In the genomic region with DNA sequence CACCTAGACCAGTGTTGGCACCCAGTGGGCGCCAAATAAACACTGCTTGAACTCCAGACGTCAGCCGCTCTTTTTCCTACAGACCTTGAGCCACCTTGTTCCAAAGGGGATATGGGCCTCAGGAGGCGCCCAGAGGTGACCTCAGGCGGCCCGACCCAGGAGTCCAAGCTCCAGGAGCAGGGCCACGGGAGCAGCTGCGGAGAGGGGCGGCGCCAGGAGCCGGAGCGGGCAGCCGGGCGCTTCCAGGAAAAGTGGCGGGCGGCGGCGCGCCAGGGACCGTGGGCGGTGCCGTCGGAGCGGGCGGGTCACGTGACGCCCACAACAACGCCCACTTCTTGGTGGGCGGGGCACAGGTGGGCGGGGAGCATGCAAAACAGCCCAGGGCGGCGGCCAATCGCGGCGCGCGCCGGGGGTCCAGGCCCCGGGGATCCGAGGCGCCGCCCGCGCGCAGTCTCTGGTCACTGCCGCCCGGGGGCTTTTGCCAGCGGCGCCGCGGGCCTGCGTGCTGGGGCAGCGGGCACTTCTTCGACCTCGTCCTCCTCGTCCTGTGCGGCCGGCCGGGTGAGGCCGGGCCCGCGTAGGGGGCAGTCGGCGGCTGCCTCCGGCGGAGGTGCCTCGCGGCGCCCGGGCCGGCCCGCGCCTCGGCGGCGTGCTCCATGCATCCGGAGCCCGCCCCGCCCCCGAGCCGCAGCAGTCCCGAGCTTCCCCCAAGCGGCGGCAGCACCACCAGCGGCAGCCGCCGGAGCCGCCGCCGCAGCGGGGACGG, we compare ENCODE assay signal across 1 cellular context.
TF ChIP-seq lines count a peak whose summit lies in the region.

A gene (plus strand): TSS at position 444 of the 766 bp plus-strand sequence.

TF ChIP-seq in HEK293, 187 proteins besides CTCF, POLR2A, EP300 and RAD21 (continued from another document and continues in another):
- TF ChIP-seq, protein P1, sequence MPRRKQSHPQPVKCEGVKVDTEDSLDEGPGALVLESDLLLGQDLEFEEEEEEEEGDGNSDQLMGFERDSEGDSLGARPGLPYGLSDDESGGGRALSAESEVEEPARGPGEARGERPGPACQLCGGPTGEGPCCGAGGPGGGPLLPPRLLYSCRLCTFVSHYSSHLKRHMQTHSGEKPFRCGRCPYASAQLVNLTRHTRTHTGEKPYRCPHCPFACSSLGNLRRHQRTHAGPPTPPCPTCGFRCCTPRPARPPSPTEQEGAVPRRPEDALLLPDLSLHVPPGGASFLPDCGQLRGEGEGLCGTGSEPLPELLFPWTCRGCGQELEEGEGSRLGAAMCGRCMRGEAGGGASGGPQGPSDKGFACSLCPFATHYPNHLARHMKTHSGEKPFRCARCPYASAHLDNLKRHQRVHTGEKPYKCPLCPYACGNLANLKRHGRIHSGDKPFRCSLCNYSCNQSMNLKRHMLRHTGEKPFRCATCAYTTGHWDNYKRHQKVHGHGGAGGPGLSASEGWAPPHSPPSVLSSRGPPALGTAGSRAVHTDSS (tag by site-specific recombination; IDR thresholded peaks at IDR 0.05) = no peak
- TF ChIP-seq ZNF214 (tag by site-specific recombination; IDR thresholded peaks at IDR 0.05; ENCODE audit: borderline replicate concordance) = no peak
- peak; percentile 52; the same call in 1 of the 2 replicates for TF ChIP-seq ZNF777 (tag by site-specific recombination; IDR thresholded peaks at IDR 0.05; ENCODE audit: borderline replicate concordance)
- TF ChIP-seq ZNF311 (tag by site-specific recombination; IDR thresholded peaks at IDR 0.05; ENCODE audit: borderline replicate concordance) = no peak
- TF ChIP-seq, protein P2, sequence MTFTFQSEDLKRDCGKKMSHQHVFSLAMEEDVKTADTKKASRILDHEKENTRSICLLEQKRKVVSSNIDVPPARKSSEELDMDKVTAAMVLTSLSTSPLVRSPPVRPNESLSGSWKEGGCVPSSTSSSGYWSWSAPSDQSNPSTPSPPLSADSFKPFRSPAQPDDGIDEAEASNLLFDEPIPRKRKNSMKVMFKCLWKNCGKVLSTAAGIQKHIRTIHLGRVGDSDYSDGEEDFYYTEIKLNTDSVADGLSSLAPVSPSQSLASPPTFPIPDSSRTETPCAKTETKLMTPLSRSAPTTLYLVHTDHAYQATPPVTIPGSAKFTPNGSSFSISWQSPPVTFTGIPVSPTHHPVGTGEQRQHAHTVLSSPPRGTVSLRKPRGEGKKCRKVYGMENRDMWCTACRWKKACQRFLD (tag by site-specific recombination; IDR thresholded peaks at IDR 0.05) = no peak
- TF ChIP-seq, protein P3, sequence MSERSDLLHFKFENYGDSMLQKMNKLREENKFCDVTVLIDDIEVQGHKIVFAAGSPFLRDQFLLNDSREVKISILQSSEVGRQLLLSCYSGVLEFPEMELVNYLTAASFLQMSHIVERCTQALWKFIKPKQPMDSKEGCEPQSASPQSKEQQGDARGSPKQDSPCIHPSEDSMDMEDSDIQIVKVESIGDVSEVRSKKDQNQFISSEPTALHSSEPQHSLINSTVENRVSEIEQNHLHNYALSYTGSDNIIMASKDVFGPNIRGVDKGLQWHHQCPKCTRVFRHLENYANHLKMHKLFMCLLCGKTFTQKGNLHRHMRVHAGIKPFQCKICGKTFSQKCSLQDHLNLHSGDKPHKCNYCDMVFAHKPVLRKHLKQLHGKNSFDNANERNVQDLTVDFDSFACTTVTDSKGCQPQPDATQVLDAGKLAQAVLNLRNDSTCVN (tag by site-specific recombination; optimal IDR thresholded peaks at IDR 0.05) = peak; percentile 64
- TF ChIP-seq SETDB1 (IDR thresholded peaks at IDR 0.05; ENCODE audit: insufficient read length, low read length) = no peak
- TF ChIP-seq, protein P4, sequence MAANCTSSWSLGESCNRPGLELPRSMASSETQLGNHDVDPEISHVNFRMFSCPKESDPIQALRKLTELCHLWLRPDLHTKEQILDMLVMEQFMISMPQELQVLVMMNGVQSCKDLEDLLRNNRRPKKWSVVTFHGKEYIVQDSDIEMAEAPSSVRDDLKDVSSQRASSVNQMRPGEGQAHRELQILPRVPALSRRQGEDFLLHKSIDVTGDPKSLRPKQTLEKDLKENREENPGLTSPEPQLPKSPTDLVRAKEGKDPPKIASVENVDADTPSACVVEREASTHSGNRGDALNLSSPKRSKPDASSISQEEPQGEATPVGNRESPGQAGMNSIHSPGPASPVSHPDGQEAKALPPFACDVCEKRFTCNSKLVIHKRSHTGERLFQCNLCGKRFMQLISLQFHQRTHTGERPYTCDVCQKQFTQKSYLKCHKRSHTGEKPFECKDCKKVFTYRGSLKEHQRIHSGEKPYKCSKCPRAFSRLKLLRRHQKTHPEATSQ (tag by site-specific recombination; IDR thresholded peaks at IDR 0.05) = no peak
- peak; percentile 94 for TF ChIP-seq EGR2 (tag by site-specific recombination; IDR thresholded peaks at IDR 0.05; ENCODE audit: low read depth)
- TF ChIP-seq, protein P5, sequence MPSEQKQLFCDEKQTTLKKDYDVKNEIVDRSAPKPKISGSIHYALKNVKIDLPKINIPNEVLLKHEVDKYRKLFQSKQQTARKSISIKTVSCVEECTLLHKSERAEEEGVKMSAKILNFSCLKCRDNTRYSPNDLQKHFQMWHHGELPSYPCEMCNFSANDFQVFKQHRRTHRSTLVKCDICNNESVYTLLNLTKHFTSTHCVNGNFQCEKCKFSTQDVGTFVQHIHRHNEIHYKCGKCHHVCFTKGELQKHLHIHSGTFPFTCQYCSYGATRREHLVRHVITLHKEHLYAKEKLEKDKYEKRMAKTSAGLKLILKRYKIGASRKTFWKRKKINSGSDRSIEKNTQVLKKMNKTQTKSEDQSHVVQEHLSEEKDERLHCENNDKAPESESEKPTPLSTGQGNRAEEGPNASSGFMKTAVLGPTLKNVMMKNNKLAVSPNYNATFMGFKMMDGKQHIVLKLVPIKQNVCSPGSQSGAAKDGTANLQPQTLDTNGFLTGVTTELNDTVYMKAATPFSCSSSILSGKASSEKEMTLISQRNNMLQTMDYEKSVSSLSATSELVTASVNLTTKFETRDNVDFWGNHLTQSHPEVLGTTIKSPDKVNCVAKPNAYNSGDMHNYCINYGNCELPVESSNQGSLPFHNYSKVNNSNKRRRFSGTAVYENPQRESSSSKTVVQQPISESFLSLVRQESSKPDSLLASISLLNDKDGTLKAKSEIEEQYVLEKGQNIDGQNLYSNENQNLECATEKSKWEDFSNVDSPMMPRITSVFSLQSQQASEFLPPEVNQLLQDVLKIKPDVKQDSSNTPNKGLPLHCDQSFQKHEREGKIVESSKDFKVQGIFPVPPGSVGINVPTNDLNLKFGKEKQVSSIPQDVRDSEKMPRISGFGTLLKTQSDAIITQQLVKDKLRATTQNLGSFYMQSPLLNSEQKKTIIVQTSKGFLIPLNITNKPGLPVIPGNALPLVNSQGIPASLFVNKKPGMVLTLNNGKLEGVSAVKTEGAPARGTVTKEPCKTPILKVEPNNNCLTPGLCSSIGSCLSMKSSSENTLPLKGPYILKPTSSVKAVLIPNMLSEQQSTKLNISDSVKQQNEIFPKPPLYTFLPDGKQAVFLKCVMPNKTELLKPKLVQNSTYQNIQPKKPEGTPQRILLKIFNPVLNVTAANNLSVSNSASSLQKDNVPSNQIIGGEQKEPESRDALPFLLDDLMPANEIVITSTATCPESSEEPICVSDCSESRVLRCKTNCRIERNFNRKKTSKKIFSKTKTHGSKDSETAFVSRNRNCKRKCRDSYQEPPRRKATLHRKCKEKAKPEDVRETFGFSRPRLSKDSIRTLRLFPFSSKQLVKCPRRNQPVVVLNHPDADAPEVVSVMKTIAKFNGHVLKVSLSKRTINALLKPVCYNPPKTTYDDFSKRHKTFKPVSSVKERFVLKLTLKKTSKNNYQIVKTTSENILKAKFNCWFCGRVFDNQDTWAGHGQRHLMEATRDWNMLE (tag by site-specific recombination; conservative IDR thresholded peaks at IDR 0.05; ENCODE audit: low read depth) = no peak
- TF ChIP-seq, protein P6, sequence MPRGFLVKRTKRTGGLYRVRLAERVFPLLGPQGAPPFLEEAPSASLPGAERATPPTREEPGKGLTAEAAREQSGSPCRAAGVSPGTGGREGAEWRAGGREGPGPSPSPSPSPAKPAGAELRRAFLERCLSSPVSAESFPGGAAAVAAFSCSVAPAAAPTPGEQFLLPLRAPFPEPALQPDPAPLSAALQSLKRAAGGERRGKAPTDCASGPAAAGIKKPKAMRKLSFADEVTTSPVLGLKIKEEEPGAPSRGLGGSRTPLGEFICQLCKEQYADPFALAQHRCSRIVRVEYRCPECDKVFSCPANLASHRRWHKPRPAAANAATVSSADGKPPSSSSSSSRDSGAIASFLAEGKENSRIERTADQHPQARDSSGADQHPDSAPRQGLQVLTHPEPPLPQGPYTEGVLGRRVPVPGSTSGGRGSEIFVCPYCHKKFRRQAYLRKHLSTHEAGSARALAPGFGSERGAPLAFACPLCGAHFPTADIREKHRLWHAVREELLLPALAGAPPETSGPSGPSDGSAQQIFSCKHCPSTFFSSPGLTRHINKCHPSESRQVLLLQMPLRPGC (tag by site-specific recombination; IDR thresholded peaks at IDR 0.05) = no peak
- TF ChIP-seq ZNF658 (tag by site-specific recombination; IDR thresholded peaks at IDR 0.05) = no peak
- TF ChIP-seq, protein P7, sequence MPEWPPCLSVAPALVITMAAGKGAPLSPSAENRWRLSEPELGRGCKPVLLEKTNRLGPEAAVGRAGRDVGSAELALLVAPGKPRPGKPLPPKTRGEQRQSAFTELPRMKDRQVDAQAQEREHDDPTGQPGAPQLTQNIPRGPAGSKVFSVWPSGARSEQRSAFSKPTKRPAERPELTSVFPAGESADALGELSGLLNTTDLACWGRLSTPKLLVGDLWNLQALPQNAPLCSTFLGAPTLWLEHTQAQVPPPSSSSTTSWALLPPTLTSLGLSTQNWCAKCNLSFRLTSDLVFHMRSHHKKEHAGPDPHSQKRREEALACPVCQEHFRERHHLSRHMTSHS (tag by site-specific recombination; IDR thresholded peaks at IDR 0.05) = no peak
- no peak for TF ChIP-seq ZNF585B (tag by site-specific recombination; IDR thresholded peaks at IDR 0.05)
- TF ChIP-seq GFI1B (tag by site-specific recombination; IDR thresholded peaks at IDR 0.05) = no peak
- no peak for TF ChIP-seq FEZF1 (tag by site-specific recombination; IDR thresholded peaks at IDR 0.05)
- TF ChIP-seq WT1 (tag by site-specific recombination; IDR thresholded peaks at IDR 0.05) = no peak; the same call in 1 of the 2 replicates
- peak; percentile 37; the same call in 1 of the 2 replicates for TF ChIP-seq SP7 (tag by site-specific recombination; IDR thresholded peaks at IDR 0.05)
- TF ChIP-seq KLF7 (tag by site-specific recombination; IDR thresholded peaks at IDR 0.05; ENCODE audit: borderline replicate concordance) = no peak
- no peak for TF ChIP-seq ZNF664 (tag by site-specific recombination; IDR thresholded peaks at IDR 0.05)
- TF ChIP-seq ZNF248 (tag by site-specific recombination; IDR thresholded peaks at IDR 0.05) = no peak
- no peak for TF ChIP-seq ZNF768 (tag by site-specific recombination; IDR thresholded peaks at IDR 0.05)
- TF ChIP-seq, protein P8, sequence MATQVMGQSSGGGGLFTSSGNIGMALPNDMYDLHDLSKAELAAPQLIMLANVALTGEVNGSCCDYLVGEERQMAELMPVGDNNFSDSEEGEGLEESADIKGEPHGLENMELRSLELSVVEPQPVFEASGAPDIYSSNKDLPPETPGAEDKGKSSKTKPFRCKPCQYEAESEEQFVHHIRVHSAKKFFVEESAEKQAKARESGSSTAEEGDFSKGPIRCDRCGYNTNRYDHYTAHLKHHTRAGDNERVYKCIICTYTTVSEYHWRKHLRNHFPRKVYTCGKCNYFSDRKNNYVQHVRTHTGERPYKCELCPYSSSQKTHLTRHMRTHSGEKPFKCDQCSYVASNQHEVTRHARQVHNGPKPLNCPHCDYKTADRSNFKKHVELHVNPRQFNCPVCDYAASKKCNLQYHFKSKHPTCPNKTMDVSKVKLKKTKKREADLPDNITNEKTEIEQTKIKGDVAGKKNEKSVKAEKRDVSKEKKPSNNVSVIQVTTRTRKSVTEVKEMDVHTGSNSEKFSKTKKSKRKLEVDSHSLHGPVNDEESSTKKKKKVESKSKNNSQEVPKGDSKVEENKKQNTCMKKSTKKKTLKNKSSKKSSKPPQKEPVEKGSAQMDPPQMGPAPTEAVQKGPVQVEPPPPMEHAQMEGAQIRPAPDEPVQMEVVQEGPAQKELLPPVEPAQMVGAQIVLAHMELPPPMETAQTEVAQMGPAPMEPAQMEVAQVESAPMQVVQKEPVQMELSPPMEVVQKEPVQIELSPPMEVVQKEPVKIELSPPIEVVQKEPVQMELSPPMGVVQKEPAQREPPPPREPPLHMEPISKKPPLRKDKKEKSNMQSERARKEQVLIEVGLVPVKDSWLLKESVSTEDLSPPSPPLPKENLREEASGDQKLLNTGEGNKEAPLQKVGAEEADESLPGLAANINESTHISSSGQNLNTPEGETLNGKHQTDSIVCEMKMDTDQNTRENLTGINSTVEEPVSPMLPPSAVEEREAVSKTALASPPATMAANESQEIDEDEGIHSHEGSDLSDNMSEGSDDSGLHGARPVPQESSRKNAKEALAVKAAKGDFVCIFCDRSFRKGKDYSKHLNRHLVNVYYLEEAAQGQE (tag by site-specific recombination; IDR thresholded peaks at IDR 0.05) = no peak
- no peak for TF ChIP-seq ZNF473 (tag by site-specific recombination; IDR thresholded peaks at IDR 0.05)
- peak; percentile 99 for TF ChIP-seq ZFHX2 (tag by site-specific recombination; conservative IDR thresholded peaks at IDR 0.05)
- TF ChIP-seq, protein P9, sequence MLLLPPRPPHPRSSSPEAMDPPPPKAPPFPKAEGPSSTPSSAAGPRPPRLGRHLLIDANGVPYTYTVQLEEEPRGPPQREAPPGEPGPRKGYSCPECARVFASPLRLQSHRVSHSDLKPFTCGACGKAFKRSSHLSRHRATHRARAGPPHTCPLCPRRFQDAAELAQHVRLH (tag by site-specific recombination; IDR thresholded peaks at IDR 0.05) = no peak
- TF ChIP-seq ZNF529 (tag by site-specific recombination; IDR thresholded peaks at IDR 0.05; ENCODE audit: insufficient replicate concordance) = no peak
- TF ChIP-seq RBAK (tag by site-specific recombination; IDR thresholded peaks at IDR 0.05) = no peak
- TF ChIP-seq ZNF335 (tag by site-specific recombination; conservative IDR thresholded peaks at IDR 0.05) = peak; percentile 49
- no peak for TF ChIP-seq PRDM1 (tag by site-specific recombination; IDR thresholded peaks at IDR 0.05)
- TF ChIP-seq ZNF426 (tag by site-specific recombination; IDR thresholded peaks at IDR 0.05) = no peak
- no peak for TF ChIP-seq GLI2 (tag by site-specific recombination; IDR thresholded peaks at IDR 0.05; ENCODE audit: borderline replicate concordance, low read depth)
- TF ChIP-seq ZNF416 (tag by site-specific recombination; IDR thresholded peaks at IDR 0.05) = no peak
- TF ChIP-seq ZNF571 (tag by site-specific recombination; IDR thresholded peaks at IDR 0.05) = no peak
- TF ChIP-seq YY2 (tag by site-specific recombination; IDR thresholded peaks at IDR 0.05) = no peak
- no peak for TF ChIP-seq ZNF670 (tag by site-specific recombination; IDR thresholded peaks at IDR 0.05; ENCODE audit: low read depth)
- TF ChIP-seq ZNF792 (tag by site-specific recombination; IDR thresholded peaks at IDR 0.05) = no peak
